Comparison of ENCODE assay signal across 9 cellular contexts in the genomic region with DNA sequence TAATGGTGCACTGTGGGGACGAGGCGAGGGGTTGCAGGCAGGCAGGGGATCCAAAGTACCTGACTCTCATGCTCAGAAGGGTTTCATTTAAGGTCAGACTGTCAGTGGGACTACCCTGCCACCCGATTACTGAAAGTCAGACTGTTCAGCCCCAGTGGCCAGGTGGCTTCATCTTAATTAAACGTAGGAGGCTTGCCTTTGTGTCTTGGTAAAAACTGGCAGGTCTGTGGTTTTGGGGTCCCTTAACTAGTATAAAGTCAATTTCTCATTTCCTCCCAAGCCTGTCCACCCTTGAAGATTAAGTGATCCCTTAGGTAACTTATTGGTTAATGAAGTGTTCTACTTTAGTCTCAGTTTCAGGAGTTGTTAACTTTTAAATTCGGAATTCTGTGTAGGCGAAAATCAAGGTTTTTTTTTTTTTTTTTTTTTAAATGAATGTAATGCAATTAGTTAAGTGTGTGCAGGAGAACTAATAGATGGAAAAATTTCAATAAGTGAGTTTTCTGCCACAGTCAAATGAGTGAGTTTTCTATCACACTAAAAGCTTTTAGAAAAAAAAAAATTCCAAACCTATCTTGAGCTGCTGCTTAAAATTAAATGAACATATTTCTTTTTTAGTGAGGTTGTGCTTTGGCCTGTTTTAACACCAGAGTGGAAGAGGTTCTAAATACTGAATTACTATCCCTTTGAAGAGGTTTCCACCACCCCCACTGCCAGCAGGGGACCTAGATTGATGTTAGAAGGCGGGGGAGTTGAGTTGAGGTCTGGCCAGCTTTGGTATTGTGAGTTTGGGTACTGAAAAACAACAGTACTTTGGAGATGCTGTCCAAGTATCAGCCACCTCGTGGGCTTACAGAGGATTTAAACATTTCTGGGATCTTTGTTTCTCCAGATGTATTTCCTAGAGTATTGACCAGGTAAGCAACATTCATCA. TPM values are rescaled to one million over a fixed set of nuclear protein-coding genes. Genes with fewer than 3 reads are reported as not detected.
DNase-seq lines count a peak whose midpoint lies in the region; ATAC-seq and TF ChIP-seq lines count a peak whose summit lies in the region.
"Had no signal": no experiment of that assay in that cellular context is flagged by ENCODE, and none has a peak within 500 bp of the region (broad histone marks: within the 10 kb centered on the region; RNA-seq: fewer than 3 reads in every experiment).

No MANE protein-coding gene starts in this region.

- intact Hi-C loops in esophagus muscularis mucosa (cut with DNase I), result loop anchor here (10.0 kb wide), 1 partner anchor 476 kb away; no protein-coding TSS in a partner anchor

- H3K4me3 ChIP-seq in esophagus muscularis mucosa, result no peak overlapping the region

- TF ChIP-seq EP300 in esophagus muscularis mucosa (IDR thresholded peaks at IDR 0.05), result no peak

- WGBS in esophagus muscularis mucosa, result 74% methylated on average over 7 of the region's 8 CpGs

- H3K27ac ChIP-seq in esophagus muscularis mucosa (replicated peaks in 1 of 4), result peak overlapping the region; percentile 11 to 88 (median 86)

- no peaks in the 10 kb centered on the region for H3K27me3 ChIP-seq in esophagus muscularis mucosa

- H3K9me3 ChIP-seq in esophagus muscularis mucosa, result no peaks in the 10 kb centered on the region

- TF ChIP-seq POLR2A in esophagus muscularis mucosa (IDR thresholded peaks at IDR 0.05; ENCODE audit: low read depth), result no peak

- DNase-seq in esophagus muscularis mucosa (ENCODE audit: extremely low spot score), result no peak
- DNase-seq in central memory CD4-positive, alpha-beta T cell, result no peak
- DNase-seq in activated gamma-delta T cell (lab: John Stamatoyannopoulos, UW), result no peak
- DNase-seq in epidermal melanocyte (ENCODE audit: insufficient read length, low spot score), result no peak
- DNase-seq in NCI-H2171 treated with DMSO at 0.1 percent for 48 hours (lab: John Stamatoyannopoulos, UW), result no peak

- ATAC-seq in GM18498 (IDR thresholded peaks at IDR 0.05; ENCODE audit: unreplicated experiment) (peak; percentile 66), GM21381 (IDR thresholded peaks at IDR 0.05; ENCODE audit: unreplicated experiment) (peak; percentile 68), HG03135 (IDR thresholded peaks at IDR 0.05; ENCODE audit: unreplicated experiment) (peak; percentile 63)
- ATAC-seq: activated naive CD4-positive, alpha-beta T cell treated with anti-CD3 and anti-CD28 coated beads, Interleukin-2, amount 50 U/mL, for 72 hours had no signal

- no peaks in the 10 kb centered on the region for H3K36me3 ChIP-seq in esophagus muscularis mucosa

- no peak for TF ChIP-seq CTCF in esophagus muscularis mucosa (IDR thresholded peaks at IDR 0.05)

- peaks cover 38 to 96% (median 89%) of the 10 kb centered on the region in 4 donors for H3K4me1 ChIP-seq in esophagus muscularis mucosa

RNA-seq across cellular contexts. Expression of a gene that starts 15.2 kb away (rescaled TPM):
- total RNA-seq in esophagus muscularis mucosa, result 100 to 1,000 TPM; 204 to 271 (median 222) TPM

RNA-seq across cellular contexts. Expression of a gene that starts 41.2 kb away (rescaled TPM):
- total RNA-seq in esophagus muscularis mucosa, result 10 to 100 TPM; 28.7 to 49.0 (median 41.6) TPM
